In the genomic region with DNA sequence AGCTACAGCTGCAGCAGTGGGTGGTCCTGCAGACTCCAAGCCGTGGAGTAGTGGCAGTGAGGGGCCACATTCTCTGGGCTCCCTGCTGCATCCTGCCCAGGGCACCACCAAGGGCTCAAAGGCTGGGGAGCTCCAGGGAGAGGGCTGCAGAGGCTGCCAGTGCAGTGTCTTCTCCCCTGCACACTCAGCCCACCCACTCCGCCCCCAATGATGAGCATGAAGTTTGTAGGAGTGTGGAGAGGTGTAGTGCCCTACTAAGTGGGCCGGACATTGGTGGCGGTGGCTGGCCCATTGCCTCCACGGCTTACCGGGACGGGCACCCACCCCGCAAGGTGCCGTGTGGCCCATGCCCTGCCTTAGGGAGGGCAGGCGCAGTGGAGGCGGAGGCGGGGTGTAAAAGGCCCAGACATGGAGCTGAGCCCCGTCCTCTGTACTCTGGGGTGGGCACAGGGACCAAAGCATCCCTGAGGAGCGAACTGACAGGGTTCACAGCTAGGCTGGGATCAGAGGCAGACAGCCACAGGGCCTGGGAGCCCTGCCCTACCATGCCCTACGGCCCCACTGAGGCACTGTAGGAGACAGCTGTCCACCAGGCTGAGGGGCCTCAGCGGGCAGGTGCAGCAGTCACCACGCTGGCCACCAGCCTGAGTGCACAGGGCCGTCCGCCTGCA, we compare ENCODE assay signal across 12 cellular contexts.
"Had no signal": no experiment of that assay in that cellular context is flagged by ENCODE, and none has a peak within 500 bp of the region (broad histone marks: within the 10 kb centered on the region; RNA-seq: fewer than 3 reads in every experiment).

No MANE protein-coding gene starts in this region.

- H3K4me2 ChIP-seq: SK-N-SH had no signal

- H3K4me1 ChIP-seq: body of pancreas had no signal

- DNase-seq: activated B cell treated with CpG ODN at 0.5 μM for 24 hours; activated CD4-positive, alpha-beta T cell treated with anti-CD3 and anti-CD28 coated beads, Interleukin-2, amount 50 U/mL, for 1 hour; activated naive CD4-positive, alpha-beta T cell treated with anti-CD3 and anti-CD28 coated beads, Interleukin-2, amount 50 U/mL, for 16 hours; adrenal gland; stimulated activated CD4-positive, alpha-beta T cell treated with anti-CD3 and anti-CD28 coated beads, Interleukin-2, amount 100 ng/mL, for 24 hours; stimulated activated naive CD4-positive, alpha-beta T cell; T-helper 1 cell had no signal

- H3K27me3 ChIP-seq: adrenal gland, body of pancreas, right lobe of liver had no signal

- H3K4me3 ChIP-seq: adrenal gland, body of pancreas, right lobe of liver had no signal

- H3K9me3 ChIP-seq: adrenal gland, body of pancreas, right lobe of liver, SK-N-SH had no signal

- H3K36me3 ChIP-seq: adrenal gland, right lobe of liver had no signal

- H3K9ac ChIP-seq: SK-N-SH had no signal

- H3K27ac ChIP-seq: right lobe of liver had no signal

- ATAC-seq: esophagus mucosa, left lobe of liver had no signal
